In the genomic region with DNA sequence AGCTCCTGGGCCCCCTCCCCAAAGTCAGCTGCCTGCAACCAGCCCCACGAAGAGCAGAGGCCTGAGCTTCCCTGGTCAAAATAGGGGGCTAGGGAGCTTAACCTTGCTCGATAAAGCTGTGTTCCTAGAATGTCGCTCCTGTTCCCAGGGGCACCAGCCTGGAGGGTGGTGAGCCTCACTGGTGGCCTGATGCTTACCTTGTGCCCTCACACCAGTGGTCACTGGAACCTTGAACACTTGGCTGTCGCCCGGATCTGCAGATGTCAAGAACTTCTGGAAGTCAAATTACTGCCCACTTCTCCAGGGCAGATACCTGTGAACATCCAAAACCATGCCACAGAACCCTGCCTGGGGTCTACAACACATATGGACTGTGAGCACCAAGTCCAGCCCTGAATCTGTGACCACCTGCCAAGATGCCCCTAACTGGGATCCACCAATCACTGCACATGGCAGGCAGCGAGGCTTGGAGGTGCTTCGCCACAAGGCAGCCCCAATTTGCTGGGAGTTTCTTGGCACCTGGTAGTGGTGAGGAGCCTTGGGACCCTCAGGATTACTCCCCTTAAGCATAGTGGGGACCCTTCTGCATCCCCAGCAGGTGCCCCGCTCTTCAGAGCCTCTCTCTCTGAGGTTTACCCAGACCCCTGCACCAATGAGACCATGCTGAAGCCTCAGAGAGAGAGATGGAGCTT, we compare ENCODE assay signal across 20 cellular contexts. TPM values are rescaled to one million over a fixed set of nuclear protein-coding genes. Genes with fewer than 3 reads are reported as not detected.
DNase-seq lines count a peak whose midpoint lies in the region; ATAC-seq and TF ChIP-seq lines count a peak whose summit lies in the region.
"Had no signal": no experiment of that assay in that cellular context is flagged by ENCODE, and none has a peak within 500 bp of the region (broad histone marks: within the 10 kb centered on the region; RNA-seq: fewer than 3 reads in every experiment).

No MANE protein-coding gene starts in this region.

- DNase-seq in activated CD4-positive, CD25-positive, alpha-beta regulatory T cell treated with anti-CD3 and anti-CD28 coated beads, Interleukin-2, amount 50 U/mL, for 72 hours: peak; percentile 23
- DNase-seq in activated CD4-positive, CD25-positive, alpha-beta regulatory T cell (lab: John Stamatoyannopoulos, UW): no peak
- DNase-seq in SK-N-MC (ENCODE audit: low read depth, low spot score): no peak
- DNase-seq in esophagus muscularis mucosa (ENCODE audit: extremely low spot score): peak; percentile 91
- peak; percentile 30 for DNase-seq in sigmoid colon
- DNase-seq in COR-L47 (lab: John Stamatoyannopoulos, UW): no peak
- no peak for DNase-seq in neural progenitor cell (ENCODE audit: low spot score)
- DNase-seq: CD4-positive, alpha-beta memory T cell; DMS79; NCI-H1417; NCI-H187 treated with DMSO at 0.1 percent for 48 hours; NCI-H69; NK-92 treated with Interleukin-12 subunit alpha and Interleukin-12 subunit beta, amount 100 ng/mL, for 24 hours; OCI-M1 had no signal

- TF ChIP-seq EP300 in esophagus muscularis mucosa (IDR thresholded peaks at IDR 0.05) (no peak), sigmoid colon (IDR thresholded peaks at IDR 0.05) (no peak)

- no peaks in the 10 kb centered on the region for H3K36me3 Mint-ChIP-seq in neural progenitor cell
- H3K36me3 Mint-ChIP-seq: CD4-positive, alpha-beta memory T cell had no signal

- H3K9me3 ChIP-seq in SK-N-MC (ENCODE audit: low read depth, low read length) (no peaks in the 10 kb centered on the region), esophagus muscularis mucosa (no peaks in the 10 kb centered on the region), sigmoid colon (no peaks in the 10 kb centered on the region), neural progenitor cell (ENCODE audit: low read depth) (no peaks in the 10 kb centered on the region)
- H3K9me3 ChIP-seq: HAP-1 had no signal

- no peaks in the 10 kb centered on the region for H3K36me3 ChIP-seq in SK-N-MC (ENCODE audit: insufficient read depth, low read length)
- no peaks in the 10 kb centered on the region for H3K36me3 ChIP-seq in esophagus muscularis mucosa
- H3K36me3 ChIP-seq in sigmoid colon: no peaks in the 10 kb centered on the region
- H3K36me3 ChIP-seq in neural progenitor cell: no peaks in the 10 kb centered on the region
- H3K36me3 ChIP-seq: HAP-1 had no signal

- H3K4me3 ChIP-seq in SK-N-MC (no peak overlapping the region), esophagus muscularis mucosa (no peak overlapping the region), sigmoid colon (no peak overlapping the region), neural progenitor cell (no peak overlapping the region)
- H3K4me3 ChIP-seq: HAP-1 had no signal

- H3K27me3 ChIP-seq in esophagus muscularis mucosa: peaks cover 0 to 71% (median 9%) of the 10 kb centered on the region in 4 donors
- peaks cover 0 to 36% (median 12%) of the 10 kb centered on the region in 3 donors for H3K27me3 ChIP-seq in sigmoid colon
- no peaks in the 10 kb centered on the region for H3K27me3 ChIP-seq in neural progenitor cell

- no peak overlapping the region for H3K4me3 Mint-ChIP-seq in neural progenitor cell
- H3K4me3 Mint-ChIP-seq: CD4-positive, alpha-beta memory T cell had no signal

- no peak for TF ChIP-seq CTCF in esophagus muscularis mucosa (IDR thresholded peaks at IDR 0.05)
- no peak for TF ChIP-seq CTCF in sigmoid colon (IDR thresholded peaks at IDR 0.05)
- no peak for TF ChIP-seq CTCF in neural progenitor cell (IDR thresholded peaks at IDR 0.05)

- H3K27me3 Mint-ChIP-seq in neural progenitor cell (ENCODE audit: insufficient read depth, low read depth): peaks cover 15% of the 10 kb centered on the region

- H3K9me3 Mint-ChIP-seq in neural progenitor cell: peaks cover 9% of the 10 kb centered on the region
- H3K9me3 Mint-ChIP-seq: CD4-positive, alpha-beta memory T cell had no signal

- H3K4me2 ChIP-seq in neural progenitor cell: no peak overlapping the region

- H3F3A ChIP-seq in neural progenitor cell (ENCODE audit: low read depth): no peaks in the 10 kb centered on the region

- H3K27ac ChIP-seq in SK-N-MC: peak overlapping the region; percentile 99
- no peak overlapping the region for H3K27ac ChIP-seq in esophagus muscularis mucosa (replicated peaks in 1 of 4)
- no peak overlapping the region for H3K27ac ChIP-seq in sigmoid colon
- no peak overlapping the region for H3K27ac ChIP-seq in neural progenitor cell
- H3K27ac ChIP-seq: 22Rv1, HL-60 had no signal

- no peak overlapping the region for H2AFZ ChIP-seq in neural progenitor cell (replicated peaks)

- no peaks in the 10 kb centered on the region for H3K79me2 ChIP-seq in neural progenitor cell (ENCODE audit: low read depth)

- no peak overlapping the region for H3K9ac ChIP-seq in SK-N-MC (ENCODE audit: insufficient read length)
- no peak overlapping the region for H3K9ac ChIP-seq in neural progenitor cell

- no peaks in the 10 kb centered on the region for H3K4me1 Mint-ChIP-seq in neural progenitor cell

- TF ChIP-seq POLR2A in esophagus muscularis mucosa (IDR thresholded peaks at IDR 0.05; ENCODE audit: low read depth) (no peak), sigmoid colon (IDR thresholded peaks at IDR 0.05) (no peak)

- no peaks in the 10 kb centered on the region for H4K20me1 ChIP-seq in neural progenitor cell (ENCODE audit: low read depth)

- H3K4me1 ChIP-seq in esophagus muscularis mucosa (no peaks in the 10 kb centered on the region), sigmoid colon (no peaks in the 10 kb centered on the region), neural progenitor cell (no peaks in the 10 kb centered on the region)
- H3K4me1 ChIP-seq: HAP-1 had no signal

- intact Hi-C loops in esophagus muscularis mucosa (cut with DNase I): no loop called here
- intact Hi-C loops in sigmoid colon (cut with DNase I): no loop called here

- no peak overlapping the region for H3K27ac Mint-ChIP-seq in neural progenitor cell
- H3K27ac Mint-ChIP-seq: CD4-positive, alpha-beta memory T cell had no signal

- WGBS in esophagus muscularis mucosa: 62% methylated on average over 5 of the region's 8 CpGs
- WGBS in sigmoid colon, 2 donors: 82 to 91% methylated on average over 8 of the region's 8 CpGs

- ATAC-seq in HG03469 (IDR thresholded peaks at IDR 0.05; ENCODE audit: unreplicated experiment): no peak

RNA-seq across cellular contexts. Expression of a gene that starts 4.7 kb away (rescaled TPM):
- 1 to 10 TPM in 1 of 4 donors, under 1 TPM in 1, not detected in 2; 0.83 to 2.2 TPM for total RNA-seq in esophagus muscularis mucosa
- 1 to 10 TPM in 1 of 4 donors, under 1 TPM in 2, not detected in 1; 0.16 to 3.2 (median 0.83) TPM for total RNA-seq in sigmoid colon
- polyA plus RNA-seq in sigmoid colon: 1,000 to 10,000 TPM in 1 of 3 donors, 100 to 1,000 TPM in 2; 172 to 1,632 (median 365) TPM
- total RNA-seq in neural progenitor cell (ENCODE audit: low replicate concordance): not detected in 2 replicates
- total RNA-seq: CD4-positive, alpha-beta memory T cell; RPMI7951 had no signal
- polyA plus RNA-seq: BJ; CD4-positive, alpha-beta memory T cell had no signal

RNA-seq across cellular contexts. Expression of a gene that starts 15.7 kb away (rescaled TPM):
- total RNA-seq in esophagus muscularis mucosa (1 to 10 TPM in 1 of 4 donors, under 1 TPM in 1, not detected in 2; 0.83 to 2.1 TPM), sigmoid colon (1 to 10 TPM in 2 of 4 donors, under 1 TPM in 1, not detected in 1; 0.49 to 1.4 (median 1.1) TPM), neural progenitor cell (ENCODE audit: low replicate concordance) (not detected in 2 replicates)
- 1,000 to 10,000 TPM in 1 of 3 donors, 100 to 1,000 TPM in 2; 282 to 1,079 (median 306) TPM for polyA plus RNA-seq in sigmoid colon
- total RNA-seq: CD4-positive, alpha-beta memory T cell; RPMI7951 had no signal
- polyA plus RNA-seq: BJ; CD4-positive, alpha-beta memory T cell had no signal

RNA-seq across cellular contexts. Expression of a gene that starts 51.6 kb away (rescaled TPM):
- 1 to 10 TPM in 1 of 4 donors, under 1 TPM in 2, not detected in 1; under 0.01 to 1.3 (median 0.69) TPM for total RNA-seq in esophagus muscularis mucosa
- total RNA-seq in sigmoid colon: under 1 TPM in 3 of 4 donors, not detected in 1; 0.27 to 0.71 (median 0.28) TPM
- 100 to 1,000 TPM in 2 of 3 donors, 10 to 100 TPM in 1; 35.4 to 516 (median 161) TPM for polyA plus RNA-seq in sigmoid colon
- total RNA-seq in neural progenitor cell (ENCODE audit: low replicate concordance): not detected in 2 replicates
- total RNA-seq: CD4-positive, alpha-beta memory T cell; RPMI7951 had no signal
- polyA plus RNA-seq: BJ; CD4-positive, alpha-beta memory T cell had no signal

Comparison
In these comparisons a context has a peak if more than half of its experiments do, and no peak if none do; other contexts are left out.
1. DNase-seq: peak in activated CD4-positive, CD25-positive, alpha-beta regulatory T cell treated with anti-CD3 and anti-CD28 coated beads, Interleukin-2, amount 50 U/mL, for 72 hours (single experiment), esophagus muscularis mucosa (single experiment) and sigmoid colon (single experiment); none in activated CD4-positive, CD25-positive, alpha-beta regulatory T cell (0 of 4), SK-N-MC (single experiment), COR-L47 (single experiment) and neural progenitor cell (single experiment).